In the genomic region with DNA sequence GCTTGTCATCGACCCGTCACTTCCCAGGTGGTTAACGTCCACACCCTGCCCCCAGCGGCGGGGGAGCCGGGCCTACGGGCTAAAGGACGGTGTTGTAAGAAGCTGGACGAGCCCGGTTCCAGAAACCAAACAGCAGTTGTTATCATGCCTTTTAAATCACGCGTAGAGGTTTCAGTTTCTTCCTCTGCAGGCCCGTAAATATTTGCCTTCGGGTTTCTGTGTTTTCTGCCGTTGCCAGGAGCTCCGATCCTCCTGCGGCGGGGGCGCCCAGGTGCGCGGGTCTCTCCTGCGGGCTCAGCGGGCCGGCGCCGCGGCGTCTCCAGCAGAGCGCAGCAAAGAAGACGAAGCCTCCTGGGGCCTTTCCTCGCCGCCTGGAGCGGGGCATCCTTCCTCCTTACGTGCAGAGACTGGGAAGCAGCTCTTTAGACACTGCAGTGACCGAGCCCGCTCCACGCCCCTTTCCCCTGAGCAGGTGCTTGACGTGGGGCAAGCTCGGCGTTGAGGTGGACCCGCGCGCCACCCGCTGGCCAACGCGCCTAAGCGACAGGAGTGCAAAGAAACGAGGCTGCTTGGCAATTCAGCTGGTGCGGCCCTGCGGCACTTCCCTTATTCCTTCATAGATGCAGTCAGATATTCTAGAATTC, we compare ENCODE assay signal across 8 cellular contexts. TPM values are rescaled to one million over a fixed set of nuclear protein-coding genes. Genes with fewer than 3 reads are reported as not detected.
DNase-seq lines count a peak whose midpoint lies in the region; TF ChIP-seq lines count a peak whose summit lies in the region.

No MANE protein-coding gene starts in this region.

- H3K27me3 ChIP-seq in H9 (ENCODE audit: insufficient read depth, low read length), result peaks cover 2% of the 10 kb centered on the region; the same call in 1 of the 2 replicates
- no peaks in the 10 kb centered on the region for H3K27me3 ChIP-seq in MG63
- peaks cover 31% of the 10 kb centered on the region; the same call in 1 of the 2 replicates for H3K27me3 ChIP-seq in SJCRH30

- no peak overlapping the region for H3K56ac ChIP-seq in H9 (ENCODE audit: insufficient read length, low read depth, low read length)

- no peak overlapping the region for H2BK5ac ChIP-seq in H9 (ENCODE audit: insufficient read length, low read length)

- no peak overlapping the region for H2BK15ac ChIP-seq in H9 (ENCODE audit: low read depth, low read length)

- H3K23ac ChIP-seq in H9 (ENCODE audit: insufficient read length, low read depth, low read length), result no peak overlapping the region

- peak overlapping the region; percentile 67; the same call in 1 of the 2 replicates for H3K14ac ChIP-seq in H9 (ENCODE audit: insufficient read depth, low read length)

- H3K23me2 ChIP-seq in H9 (ENCODE audit: insufficient read length, low read depth, low read length, poor library complexity, severe bottlenecking), result peaks cover 9% of the 10 kb centered on the region

- peaks cover 0 to 5% (median 3%) of the 10 kb centered on the region in 3 experiments; a peak in 4 of 7 replicates for H3K36me3 Mint-ChIP-seq in H9 (ENCODE audit: insufficient read depth in 1 of 3, low read depth in 3 of 3)

- H3K9me3 Mint-ChIP-seq in H9, result peaks cover 12% of the 10 kb centered on the region in 2 experiments

- peak overlapping the region; percentile 38 for H3K4me3 ChIP-seq in MG63
- no peak overlapping the region for H3K4me3 ChIP-seq in SJCRH30

- peaks cover 2 to 8% of the 10 kb centered on the region in 2 experiments; a peak in 2 of 4 replicates for H3K4me1 Mint-ChIP-seq in H9

- peak overlapping the region; percentile 27 for H3K9ac ChIP-seq in H9 (ENCODE audit: extremely low read depth, insufficient read length, low read length)

- H4K91ac ChIP-seq in H9 (ENCODE audit: insufficient read length, low read depth, low read length), result no peak overlapping the region

- peak overlapping the region; percentile 57 to 70 for H3K4me3 Mint-ChIP-seq in H9

- no peaks in the 10 kb centered on the region for H3K4me1 ChIP-seq in H9 (ENCODE audit: insufficient read depth, low read length)
- H3K4me1 ChIP-seq in SJCRH30, result no peaks in the 10 kb centered on the region

- H2AK5ac ChIP-seq in H9 (ENCODE audit: insufficient read length, low read length), result no peak overlapping the region

- no peaks in the 10 kb centered on the region for H4K20me1 ChIP-seq in H9 (ENCODE audit: control insufficient read depth, insufficient read depth, insufficient read length)

- no CpG with 5 or more reads among the region's 50 CpGs for WGBS in H9 (ENCODE audit: extremely low coverage, insufficient read length, low lambda C conversion rate)

- no peak overlapping the region for H2BK20ac ChIP-seq in H9 (ENCODE audit: low read depth, low read length, poor library complexity, severe bottlenecking)

- peak overlapping the region; percentile 51 for H3K18ac ChIP-seq in H9 (ENCODE audit: insufficient read length, low read depth, low read length)

- DNase-seq in EH (ENCODE audit: low read depth) (peak; percentile 67), H9 (peak; percentile 89), MG63 (peak; percentile 77), SJCRH30 (peak; percentile 47 to 57), globus pallidus (ENCODE audit: low spot score) (peak; percentile 29), occipital lobe (lab: John Stamatoyannopoulos, UW) (peak; percentile 57), superior temporal gyrus (ENCODE audit: extremely low spot score) (peak; percentile 74)
- DNase-seq in activated naive CD4-positive, alpha-beta T cell (lab: John Stamatoyannopoulos, UW), result peak; percentile 35 to 62 (median 44)

- TF ChIP-seq CTCF in H9 (conservative IDR thresholded peaks at IDR 0.05), result peak; percentile 84

- H3K27ac ChIP-seq in H9 (ENCODE audit: insufficient read length, low read depth, low read length) (no peak overlapping the region), SJCRH30 (no peak overlapping the region)

- H3K36me3 ChIP-seq in MG63 (no peaks in the 10 kb centered on the region), SJCRH30 (no peaks in the 10 kb centered on the region)

- no peak overlapping the region for H4K8ac ChIP-seq in H9 (replicated peaks; ENCODE audit: insufficient read length, low read depth, low read length)

- H2BK12ac ChIP-seq in H9 (ENCODE audit: insufficient read length, low read depth, low read length), result no peak overlapping the region

- no peak overlapping the region for H4K5ac ChIP-seq in H9 (ENCODE audit: insufficient read length, low read depth, low read length)

- H3K79me1 ChIP-seq in H9 (ENCODE audit: insufficient read depth, low read depth, low read length, poor library complexity, severe bottlenecking), result no peaks in the 10 kb centered on the region

- no peak overlapping the region for H3K4ac ChIP-seq in H9 (ENCODE audit: low read depth, low read length)

- peaks cover 60% of the 10 kb centered on the region for H3K27me3 Mint-ChIP-seq in H9 (ENCODE audit: low read depth)

- no peak overlapping the region for H2BK120ac ChIP-seq in H9 (ENCODE audit: low read depth, low read length, poor library complexity, severe bottlenecking)

- H3K79me2 ChIP-seq in H9 (ENCODE audit: insufficient read depth, low read length), result no peaks in the 10 kb centered on the region

- H3T11ph ChIP-seq in H9 (ENCODE audit: low read length), result no peak overlapping the region

- H3K9me3 ChIP-seq in H9 (ENCODE audit: control insufficient read depth, low read depth, low read length), result no peaks in the 10 kb centered on the region
- H3K9me3 ChIP-seq in MG63, result peaks cover 3% of the 10 kb centered on the region; the same call in 1 of the 2 replicates
- H3K9me3 ChIP-seq in SJCRH30 (replicated peaks), result no peaks in the 10 kb centered on the region

- no peak overlapping the region for H2AFZ ChIP-seq in H9 (ENCODE audit: low read length)

- no peak overlapping the region for H3K27ac Mint-ChIP-seq in H9

- H3K4me2 ChIP-seq in H9 (ENCODE audit: insufficient read depth, insufficient read length, low read length), result peak overlapping the region; percentile 59

RNA-seq across cellular contexts. Expression of a gene that starts 21.8 kb away (rescaled TPM):
- total RNA-seq in H9 (2021), result 62.6 and 63.3 TPM in 2 replicates
- 52.3 and 59.6 TPM in 2 replicates for total RNA-seq in MG63 (2014; rRNA removed; shearing (Covaris generic); ENCODE audit: low replicate concordance)
- total RNA-seq in SJCRH30 (2014; rRNA removed; shearing (Covaris generic)), result 55.6 and 59.8 TPM in 2 replicates
- total RNA-seq in occipital lobe, result 47.3 TPM

Comparison
In these comparisons a context has a peak if more than half of its experiments do, and no peak if none do; other contexts are left out.
1. DNase-seq: peak in every context shown above with its lines; median percentile 89 in H9; 77 in MG63; 74 in superior temporal gyrus; 67 in EH; 57 in occipital lobe; 52 in SJCRH30; 44 in activated naive CD4-positive, alpha-beta T cell; 29 in globus pallidus.